ENCODE assay signal across 1 cellular context in the genomic region with DNA sequence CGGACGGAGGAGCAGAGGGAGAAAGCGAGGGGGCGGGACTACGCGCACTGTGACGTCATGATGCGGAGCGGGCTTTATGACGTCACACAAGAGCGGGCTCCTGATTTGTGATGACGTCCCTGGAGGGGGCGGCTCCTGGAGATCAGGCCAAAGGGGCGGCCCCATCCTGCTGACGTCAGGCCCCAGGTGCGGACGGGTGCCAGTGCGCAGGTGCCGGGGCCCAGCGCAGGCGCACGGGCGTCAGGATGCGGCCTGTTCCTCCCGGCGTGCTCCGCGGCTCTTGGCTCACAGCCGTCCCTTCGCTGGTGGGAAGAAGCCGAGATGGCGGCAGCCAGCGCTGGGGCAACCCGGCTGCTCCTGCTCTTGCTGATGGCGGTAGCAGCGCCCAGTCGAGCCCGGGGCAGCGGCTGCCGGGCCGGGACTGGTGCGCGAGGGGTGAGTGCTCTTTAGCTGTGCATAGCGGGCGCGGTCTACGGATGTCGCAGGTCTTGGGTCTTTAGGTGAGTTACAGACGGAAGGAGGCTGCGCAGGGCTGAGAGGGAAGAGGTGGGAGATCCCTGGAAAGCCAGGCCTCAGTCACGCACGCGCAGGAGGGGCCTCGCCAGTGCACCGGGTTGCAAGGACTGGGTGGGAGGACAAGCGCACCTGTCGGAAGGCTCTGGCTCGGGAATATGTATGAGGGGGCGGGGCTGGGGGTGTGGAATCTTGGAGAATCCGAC.
TF ChIP-seq lines count a peak whose summit lies in the region.

A gene (plus strand): TSS at position 284 of the 719 bp plus-strand sequence. CDS start 38 bp downstream, at position 322.
A gene (minus strand): TSS at position 625 of the 719 bp plus-strand sequence. CDS start 460 bp downstream, at position 165.

TF ChIP-seq in K562, 482 proteins besides CTCF, POLR2A, EP300 and RAD21 (continued from another document and continues in another):
- TF ChIP-seq, protein P1, sequence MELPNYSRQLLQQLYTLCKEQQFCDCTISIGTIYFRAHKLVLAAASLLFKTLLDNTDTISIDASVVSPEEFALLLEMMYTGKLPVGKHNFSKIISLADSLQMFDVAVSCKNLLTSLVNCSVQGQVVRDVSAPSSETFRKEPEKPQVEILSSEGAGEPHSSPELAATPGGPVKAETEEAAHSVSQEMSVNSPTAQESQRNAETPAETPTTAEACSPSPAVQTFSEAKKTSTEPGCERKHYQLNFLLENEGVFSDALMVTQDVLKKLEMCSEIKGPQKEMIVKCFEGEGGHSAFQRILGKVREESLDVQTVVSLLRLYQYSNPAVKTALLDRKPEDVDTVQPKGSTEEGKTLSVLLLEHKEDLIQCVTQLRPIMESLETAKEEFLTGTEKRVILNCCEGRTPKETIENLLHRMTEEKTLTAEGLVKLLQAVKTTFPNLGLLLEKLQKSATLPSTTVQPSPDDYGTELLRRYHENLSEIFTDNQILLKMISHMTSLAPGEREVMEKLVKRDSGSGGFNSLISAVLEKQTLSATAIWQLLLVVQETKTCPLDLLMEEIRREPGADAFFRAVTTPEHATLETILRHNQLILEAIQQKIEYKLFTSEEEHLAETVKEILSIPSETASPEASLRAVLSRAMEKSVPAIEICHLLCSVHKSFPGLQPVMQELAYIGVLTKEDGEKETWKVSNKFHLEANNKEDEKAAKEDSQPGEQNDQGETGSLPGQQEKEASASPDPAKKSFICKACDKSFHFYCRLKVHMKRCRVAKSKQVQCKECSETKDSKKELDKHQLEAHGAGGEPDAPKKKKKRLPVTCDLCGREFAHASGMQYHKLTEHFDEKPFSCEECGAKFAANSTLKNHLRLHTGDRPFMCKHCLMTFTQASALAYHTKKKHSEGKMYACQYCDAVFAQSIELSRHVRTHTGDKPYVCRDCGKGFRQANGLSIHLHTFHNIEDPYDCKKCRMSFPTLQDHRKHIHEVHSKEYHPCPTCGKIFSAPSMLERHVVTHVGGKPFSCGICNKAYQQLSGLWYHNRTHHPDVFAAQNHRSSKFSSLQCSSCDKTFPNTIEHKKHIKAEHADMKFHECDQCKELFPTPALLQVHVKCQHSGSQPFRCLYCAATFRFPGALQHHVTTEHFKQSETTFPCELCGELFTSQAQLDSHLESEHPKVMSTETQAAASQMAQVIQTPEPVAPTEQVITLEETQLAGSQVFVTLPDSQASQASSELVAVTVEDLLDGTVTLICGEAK (IDR thresholded peaks at IDR 0.05): no peak
- TF ChIP-seq, protein P1 (CRISPR knock-in tag; IDR thresholded peaks at IDR 0.05): no peak
- TF ChIP-seq BDP1 (IDR thresholded peaks at IDR 0.05; ENCODE audit: insufficient read depth, insufficient read length) (no peak), U2AF1 (optimal IDR thresholded peaks at IDR 0.05; ENCODE audit: low read depth, low read length) (no peak), LCOR (CRISPR knock-in tag; IDR thresholded peaks at IDR 0.05) (peak; percentile 80), XRCC4 (IDR thresholded peaks at IDR 0.05; ENCODE audit: extremely low read depth, insufficient read depth, insufficient read length) (no peak), BRD9 (IDR thresholded peaks at IDR 0.05; ENCODE audit: low read depth, partially characterized antibody) (no peak), FUS (optimal IDR thresholded peaks at IDR 0.05; ENCODE audit: low read depth, low read length) (no peak), MYC (IDR thresholded peaks at IDR 0.05; ENCODE audit: low read depth, low read length) (no peak), MYC (CRISPR knock-in tag; IDR thresholded peaks at IDR 0.05; ENCODE audit: borderline replicate concordance, low read depth) (peak; percentile 35; the same call in 1 of the 2 replicates), ZNF41 (CRISPR knock-in tag; conservative IDR thresholded peaks at IDR 0.05) (no peak), ZNF57 (CRISPR knock-in tag; IDR thresholded peaks at IDR 0.05) (no peak), JUN (IDR thresholded peaks at IDR 0.05; ENCODE audit: borderline replicate concordance, low read depth, low read length) (peak; percentile 79), JUN (CRISPR knock-in tag; IDR thresholded peaks at IDR 0.05; ENCODE audit: borderline replicate concordance) (peak; percentile 68; the same call in 1 of the 2 replicates), ZNF584 (CRISPR knock-in tag; IDR thresholded peaks at IDR 0.05; ENCODE audit: low read depth) (no peak), SAFB (IDR thresholded peaks at IDR 0.05; ENCODE audit: borderline replicate concordance, low read depth, low read length) (no peak), POLR3G (IDR thresholded peaks at IDR 0.05; ENCODE audit: extremely low read depth, insufficient read length, insufficient replicate concordance) (no peak), HDAC3 (IDR thresholded peaks at IDR 0.05; ENCODE audit: borderline replicate concordance, partially characterized antibody) (no peak), PHF8 (IDR thresholded peaks at IDR 0.05; ENCODE audit: borderline replicate concordance, low read length) (peak; percentile 98), ZNF79 (CRISPR knock-in tag; IDR thresholded peaks at IDR 0.05; ENCODE audit: low read depth) (no peak), CC2D1A (IDR thresholded peaks at IDR 0.05) (no peak), ZNF551 (CRISPR knock-in tag; IDR thresholded peaks at IDR 0.05) (no peak), FOXM1 (IDR thresholded peaks at IDR 0.05; ENCODE audit: low read depth) (no peak), FOXM1 (CRISPR knock-in tag; IDR thresholded peaks at IDR 0.05; ENCODE audit: low read depth) (no peak), SETDB1 (IDR thresholded peaks at IDR 0.05; ENCODE audit: low read length) (no peak), NR2C2 (CRISPR knock-in tag; IDR thresholded peaks at IDR 0.05) (no peak), NR2C2 (tag; IDR thresholded peaks at IDR 0.05) (0 out of 2 replicates have a peak, but pooled peaks have one; percentile 15), MTA3 (IDR thresholded peaks at IDR 0.05; ENCODE audit: borderline replicate concordance) (peak; percentile 100)
- TF ChIP-seq, protein P2, sequence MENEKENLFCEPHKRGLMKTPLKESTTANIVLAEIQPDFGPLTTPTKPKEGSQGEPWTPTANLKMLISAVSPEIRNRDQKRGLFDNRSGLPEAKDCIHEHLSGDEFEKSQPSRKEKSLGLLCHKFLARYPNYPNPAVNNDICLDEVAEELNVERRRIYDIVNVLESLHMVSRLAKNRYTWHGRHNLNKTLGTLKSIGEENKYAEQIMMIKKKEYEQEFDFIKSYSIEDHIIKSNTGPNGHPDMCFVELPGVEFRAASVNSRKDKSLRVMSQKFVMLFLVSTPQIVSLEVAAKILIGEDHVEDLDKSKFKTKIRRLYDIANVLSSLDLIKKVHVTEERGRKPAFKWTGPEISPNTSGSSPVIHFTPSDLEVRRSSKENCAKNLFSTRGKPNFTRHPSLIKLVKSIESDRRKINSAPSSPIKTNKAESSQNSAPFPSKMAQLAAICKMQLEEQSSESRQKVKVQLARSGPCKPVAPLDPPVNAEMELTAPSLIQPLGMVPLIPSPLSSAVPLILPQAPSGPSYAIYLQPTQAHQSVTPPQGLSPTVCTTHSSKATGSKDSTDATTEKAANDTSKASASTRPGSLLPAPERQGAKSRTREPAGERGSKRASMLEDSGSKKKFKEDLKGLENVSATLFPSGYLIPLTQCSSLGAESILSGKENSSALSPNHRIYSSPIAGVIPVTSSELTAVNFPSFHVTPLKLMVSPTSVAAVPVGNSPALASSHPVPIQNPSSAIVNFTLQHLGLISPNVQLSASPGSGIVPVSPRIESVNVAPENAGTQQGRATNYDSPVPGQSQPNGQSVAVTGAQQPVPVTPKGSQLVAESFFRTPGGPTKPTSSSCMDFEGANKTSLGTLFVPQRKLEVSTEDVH (IDR thresholded peaks at IDR 0.05; ENCODE audit: low read depth, partially characterized antibody): peak; percentile 88
- TF ChIP-seq, protein P3, sequence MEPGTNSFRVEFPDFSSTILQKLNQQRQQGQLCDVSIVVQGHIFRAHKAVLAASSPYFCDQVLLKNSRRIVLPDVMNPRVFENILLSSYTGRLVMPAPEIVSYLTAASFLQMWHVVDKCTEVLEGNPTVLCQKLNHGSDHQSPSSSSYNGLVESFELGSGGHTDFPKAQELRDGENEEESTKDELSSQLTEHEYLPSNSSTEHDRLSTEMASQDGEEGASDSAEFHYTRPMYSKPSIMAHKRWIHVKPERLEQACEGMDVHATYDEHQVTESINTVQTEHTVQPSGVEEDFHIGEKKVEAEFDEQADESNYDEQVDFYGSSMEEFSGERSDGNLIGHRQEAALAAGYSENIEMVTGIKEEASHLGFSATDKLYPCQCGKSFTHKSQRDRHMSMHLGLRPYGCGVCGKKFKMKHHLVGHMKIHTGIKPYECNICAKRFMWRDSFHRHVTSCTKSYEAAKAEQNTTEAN (CRISPR knock-in tag; IDR thresholded peaks at IDR 0.05): no peak
- TF ChIP-seq, protein P4, sequence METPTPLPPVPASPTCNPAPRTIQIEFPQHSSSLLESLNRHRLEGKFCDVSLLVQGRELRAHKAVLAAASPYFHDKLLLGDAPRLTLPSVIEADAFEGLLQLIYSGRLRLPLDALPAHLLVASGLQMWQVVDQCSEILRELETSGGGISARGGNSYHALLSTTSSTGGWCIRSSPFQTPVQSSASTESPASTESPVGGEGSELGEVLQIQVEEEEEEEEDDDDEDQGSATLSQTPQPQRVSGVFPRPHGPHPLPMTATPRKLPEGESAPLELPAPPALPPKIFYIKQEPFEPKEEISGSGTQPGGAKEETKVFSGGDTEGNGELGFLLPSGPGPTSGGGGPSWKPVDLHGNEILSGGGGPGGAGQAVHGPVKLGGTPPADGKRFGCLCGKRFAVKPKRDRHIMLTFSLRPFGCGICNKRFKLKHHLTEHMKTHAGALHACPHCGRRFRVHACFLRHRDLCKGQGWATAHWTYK (CRISPR knock-in tag; IDR thresholded peaks at IDR 0.05): no peak
- TF ChIP-seq, protein P5, sequence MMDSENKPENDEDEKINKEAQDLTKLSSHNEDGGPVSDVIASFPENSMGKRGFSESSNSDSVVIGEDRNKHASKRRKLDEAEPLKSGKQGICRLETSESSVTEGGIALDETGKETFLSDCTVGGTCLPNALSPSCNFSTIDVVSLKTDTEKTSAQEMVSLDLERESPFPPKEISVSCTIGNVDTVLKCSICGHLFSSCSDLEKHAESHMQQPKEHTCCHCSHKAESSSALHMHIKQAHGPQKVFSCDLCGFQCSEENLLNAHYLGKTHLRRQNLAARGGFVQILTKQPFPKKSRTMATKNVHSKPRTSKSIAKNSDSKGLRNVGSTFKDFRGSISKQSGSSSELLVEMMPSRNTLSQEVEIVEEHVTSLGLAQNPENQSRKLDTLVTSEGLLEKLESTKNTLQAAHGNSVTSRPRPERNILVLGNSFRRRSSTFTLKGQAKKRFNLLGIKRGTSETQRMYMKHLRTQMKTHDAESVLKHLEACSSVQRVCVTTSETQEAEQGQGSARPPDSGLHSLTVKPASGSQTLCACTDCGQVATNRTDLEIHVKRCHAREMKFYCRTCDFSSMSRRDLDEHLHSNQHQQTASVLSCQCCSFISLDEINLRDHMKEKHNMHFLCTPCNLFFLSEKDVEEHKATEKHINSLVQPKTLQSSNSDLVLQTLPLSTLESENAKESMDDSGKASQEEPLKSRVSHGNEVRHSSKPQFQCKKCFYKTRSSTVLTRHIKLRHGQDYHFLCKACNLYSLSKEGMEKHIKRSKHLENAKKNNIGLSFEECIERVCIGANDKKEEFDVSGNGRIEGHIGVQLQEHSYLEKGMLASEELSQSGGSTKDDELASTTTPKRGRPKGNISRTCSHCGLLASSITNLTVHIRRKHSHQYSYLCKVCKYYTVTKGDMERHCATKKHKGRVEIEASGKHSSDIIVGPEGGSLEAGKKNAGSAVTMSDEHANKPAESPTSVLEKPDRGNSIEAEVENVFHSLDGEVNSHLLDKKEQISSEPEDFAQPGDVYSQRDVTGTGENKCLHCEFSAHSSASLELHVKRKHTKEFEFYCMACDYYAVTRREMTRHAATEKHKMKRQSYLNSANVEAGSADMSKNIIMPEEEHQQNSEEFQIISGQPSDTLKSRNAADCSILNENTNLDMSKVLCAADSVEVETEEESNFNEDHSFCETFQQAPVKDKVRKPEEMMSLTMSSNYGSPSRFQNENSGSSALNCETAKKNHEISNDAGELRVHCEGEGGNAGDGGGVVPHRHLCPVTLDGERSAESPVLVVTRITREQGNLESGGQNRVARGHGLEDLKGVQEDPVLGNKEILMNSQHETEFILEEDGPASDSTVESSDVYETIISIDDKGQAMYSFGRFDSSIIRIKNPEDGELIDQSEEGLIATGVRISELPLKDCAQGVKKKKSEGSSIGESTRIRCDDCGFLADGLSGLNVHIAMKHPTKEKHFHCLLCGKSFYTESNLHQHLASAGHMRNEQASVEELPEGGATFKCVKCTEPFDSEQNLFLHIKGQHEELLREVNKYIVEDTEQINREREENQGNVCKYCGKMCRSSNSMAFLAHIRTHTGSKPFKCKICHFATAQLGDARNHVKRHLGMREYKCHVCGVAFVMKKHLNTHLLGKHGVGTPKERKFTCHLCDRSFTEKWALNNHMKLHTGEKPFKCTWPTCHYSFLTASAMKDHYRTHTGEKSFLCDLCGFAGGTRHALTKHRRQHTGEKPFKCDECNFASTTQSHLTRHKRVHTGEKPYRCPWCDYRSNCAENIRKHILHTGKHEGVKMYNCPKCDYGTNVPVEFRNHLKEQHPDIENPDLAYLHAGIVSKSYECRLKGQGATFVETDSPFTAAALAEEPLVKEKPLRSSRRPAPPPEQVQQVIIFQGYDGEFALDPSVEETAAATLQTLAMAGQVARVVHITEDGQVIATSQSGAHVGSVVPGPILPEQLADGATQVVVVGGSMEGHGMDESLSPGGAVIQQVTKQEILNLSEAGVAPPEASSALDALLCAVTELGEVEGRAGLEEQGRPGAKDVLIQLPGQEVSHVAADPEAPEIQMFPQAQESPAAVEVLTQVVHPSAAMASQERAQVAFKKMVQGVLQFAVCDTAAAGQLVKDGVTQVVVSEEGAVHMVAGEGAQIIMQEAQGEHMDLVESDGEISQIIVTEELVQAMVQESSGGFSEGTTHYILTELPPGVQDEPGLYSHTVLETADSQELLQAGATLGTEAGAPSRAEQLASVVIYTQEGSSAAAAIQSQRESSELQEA (IDR thresholded peaks at IDR 0.05; ENCODE audit: low read depth): no peak
